ENCODE assay signal across 1 cellular context in the genomic region with DNA sequence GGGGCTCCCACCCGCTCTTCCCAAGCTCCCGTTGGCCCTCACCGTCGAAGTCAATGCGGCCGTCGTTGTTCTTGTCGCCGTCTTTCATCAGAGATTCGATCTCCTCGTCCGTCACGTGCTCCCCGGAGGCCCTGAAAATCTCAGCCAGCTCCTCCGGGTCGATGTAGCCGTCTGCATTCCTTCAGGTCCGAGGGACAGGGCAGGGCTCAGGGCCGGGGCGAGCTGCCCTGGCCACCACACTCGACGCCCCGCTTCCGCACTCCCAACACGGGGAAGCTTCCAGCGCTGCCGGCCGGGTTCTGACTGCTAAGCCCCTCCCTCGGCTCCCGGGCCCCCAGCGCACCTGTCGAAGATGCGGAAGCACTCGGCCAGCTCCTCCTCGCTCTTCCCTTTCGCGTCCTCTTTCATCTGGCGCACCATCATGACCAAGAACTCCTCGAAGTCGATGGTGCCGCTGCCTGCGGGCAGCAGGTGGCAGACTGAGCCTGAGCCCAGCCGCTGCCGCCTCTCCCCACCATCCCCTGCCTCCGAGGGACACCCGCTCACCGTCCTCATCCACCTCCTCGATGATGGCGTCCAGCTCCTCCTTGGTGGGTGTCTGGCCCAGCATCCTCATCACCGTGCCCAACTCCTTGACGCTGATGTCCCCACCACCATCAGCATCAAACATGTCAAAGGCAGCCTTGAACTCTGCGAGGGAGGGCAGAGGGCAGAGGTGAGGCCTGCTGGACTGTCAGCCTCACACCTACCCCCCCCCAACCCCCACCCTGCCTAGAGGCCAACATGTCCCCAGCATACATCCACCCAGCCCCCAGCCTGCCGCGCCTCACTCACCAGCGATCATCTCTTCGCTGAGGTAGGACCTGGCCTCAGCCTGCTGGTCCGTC.
TF ChIP-seq lines count a peak whose summit lies in the region.

No MANE protein-coding gene starts in this region.

TF ChIP-seq in HepG2, 621 proteins besides CTCF, POLR2A, EP300 and RAD21 (continued from another document and continues in another):
- no peak for TF ChIP-seq ZFYVE20 (CRISPR knock-in tag; IDR thresholded peaks at IDR 0.05; ENCODE audit: borderline replicate concordance, low read depth)
- 0 out of 2 replicates have a peak, but pooled peaks have one; percentile 38 for TF ChIP-seq ZNF589 (CRISPR knock-in tag; conservative IDR thresholded peaks at IDR 0.05)
- 0 out of 2 replicates have a peak, but pooled peaks have one; percentile 83 for TF ChIP-seq BORCS8-MEF2B (CRISPR knock-in tag; IDR thresholded peaks at IDR 0.05)
- peak; percentile 75 for TF ChIP-seq XRCC5 (optimal IDR thresholded peaks at IDR 0.05; ENCODE audit: low read length)
- TF ChIP-seq ZNF646 (CRISPR knock-in tag; IDR thresholded peaks at IDR 0.05): no peak
- TF ChIP-seq, protein P1, sequence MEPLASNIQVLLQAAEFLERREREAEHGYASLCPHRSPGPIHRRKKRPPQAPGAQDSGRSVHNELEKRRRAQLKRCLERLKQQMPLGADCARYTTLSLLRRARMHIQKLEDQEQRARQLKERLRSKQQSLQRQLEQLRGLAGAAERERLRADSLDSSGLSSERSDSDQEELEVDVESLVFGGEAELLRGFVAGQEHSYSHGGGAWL (CRISPR knock-in tag; IDR thresholded peaks at IDR 0.05): peak; percentile 27; the same call in 1 of the 2 replicates
- 0 out of 2 replicates have a peak, but pooled peaks have one; percentile 15 for TF ChIP-seq HMGXB3 (CRISPR knock-in tag; IDR thresholded peaks at IDR 0.05; ENCODE audit: borderline replicate concordance)
- TF ChIP-seq, protein P2, sequence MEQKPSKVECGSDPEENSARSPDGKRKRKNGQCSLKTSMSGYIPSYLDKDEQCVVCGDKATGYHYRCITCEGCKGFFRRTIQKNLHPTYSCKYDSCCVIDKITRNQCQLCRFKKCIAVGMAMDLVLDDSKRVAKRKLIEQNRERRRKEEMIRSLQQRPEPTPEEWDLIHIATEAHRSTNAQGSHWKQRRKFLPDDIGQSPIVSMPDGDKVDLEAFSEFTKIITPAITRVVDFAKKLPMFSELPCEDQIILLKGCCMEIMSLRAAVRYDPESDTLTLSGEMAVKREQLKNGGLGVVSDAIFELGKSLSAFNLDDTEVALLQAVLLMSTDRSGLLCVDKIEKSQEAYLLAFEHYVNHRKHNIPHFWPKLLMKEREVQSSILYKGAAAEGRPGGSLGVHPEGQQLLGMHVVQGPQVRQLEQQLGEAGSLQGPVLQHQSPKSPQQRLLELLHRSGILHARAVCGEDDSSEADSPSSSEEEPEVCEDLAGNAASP (CRISPR knock-in tag; IDR thresholded peaks at IDR 0.05; ENCODE audit: borderline replicate concordance): peak; percentile 34; the same call in 1 of the 2 replicates
- TF ChIP-seq ZNF567 (CRISPR knock-in tag; IDR thresholded peaks at IDR 0.05; ENCODE audit: borderline replicate concordance): 0 out of 2 replicates have a peak, but pooled peaks have one; percentile 52
- no peak; the same call in 1 of the 2 replicates for TF ChIP-seq ZNF614 (CRISPR knock-in tag; IDR thresholded peaks at IDR 0.05; ENCODE audit: borderline replicate concordance)
- TF ChIP-seq ZNF792 (CRISPR knock-in tag; IDR thresholded peaks at IDR 0.05): 0 out of 2 replicates have a peak, but pooled peaks have one; percentile 52
- TF ChIP-seq NFKBIZ (CRISPR knock-in tag; IDR thresholded peaks at IDR 0.05): no peak
- 0 out of 2 replicates have a peak, but pooled peaks have one; percentile 38 for TF ChIP-seq ZKSCAN8 (CRISPR knock-in tag; IDR thresholded peaks at IDR 0.05; ENCODE audit: borderline replicate concordance)
- TF ChIP-seq ZNF768 (CRISPR knock-in tag; IDR thresholded peaks at IDR 0.05): peak; percentile 13; the same call in 1 of the 2 replicates
- peak; percentile 55; the same call in 1 of the 2 replicates for TF ChIP-seq ZNF891 (CRISPR knock-in tag; IDR thresholded peaks at IDR 0.05)
- no peak for TF ChIP-seq ZNF674 (CRISPR knock-in tag; IDR thresholded peaks at IDR 0.05; ENCODE audit: low read depth)
- TF ChIP-seq, protein P3, sequence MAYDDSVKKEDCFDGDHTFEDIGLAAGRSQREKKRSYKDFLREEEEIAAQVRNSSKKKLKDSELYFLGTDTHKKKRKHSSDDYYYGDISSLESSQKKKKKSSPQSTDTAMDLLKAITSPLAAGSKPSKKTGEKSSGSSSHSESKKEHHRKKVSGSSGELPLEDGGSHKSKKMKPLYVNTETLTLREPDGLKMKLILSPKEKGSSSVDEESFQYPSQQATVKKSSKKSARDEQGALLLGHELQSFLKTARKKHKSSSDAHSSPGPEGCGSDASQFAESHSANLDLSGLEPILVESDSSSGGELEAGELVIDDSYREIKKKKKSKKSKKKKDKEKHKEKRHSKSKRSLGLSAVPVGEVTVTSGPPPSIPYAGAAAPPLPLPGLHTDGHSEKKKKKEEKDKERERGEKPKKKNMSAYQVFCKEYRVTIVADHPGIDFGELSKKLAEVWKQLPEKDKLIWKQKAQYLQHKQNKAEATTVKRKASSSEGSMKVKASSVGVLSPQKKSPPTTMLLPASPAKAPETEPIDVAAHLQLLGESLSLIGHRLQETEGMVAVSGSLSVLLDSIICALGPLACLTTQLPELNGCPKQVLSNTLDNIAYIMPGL (CRISPR knock-in tag; IDR thresholded peaks at IDR 0.05; ENCODE audit: borderline replicate concordance in 1 of 2, low read depth in 1 of 2): peak in 1 of 2 experiments; percentile 90; a peak in 2 of 4 replicates
- TF ChIP-seq, protein P4, sequence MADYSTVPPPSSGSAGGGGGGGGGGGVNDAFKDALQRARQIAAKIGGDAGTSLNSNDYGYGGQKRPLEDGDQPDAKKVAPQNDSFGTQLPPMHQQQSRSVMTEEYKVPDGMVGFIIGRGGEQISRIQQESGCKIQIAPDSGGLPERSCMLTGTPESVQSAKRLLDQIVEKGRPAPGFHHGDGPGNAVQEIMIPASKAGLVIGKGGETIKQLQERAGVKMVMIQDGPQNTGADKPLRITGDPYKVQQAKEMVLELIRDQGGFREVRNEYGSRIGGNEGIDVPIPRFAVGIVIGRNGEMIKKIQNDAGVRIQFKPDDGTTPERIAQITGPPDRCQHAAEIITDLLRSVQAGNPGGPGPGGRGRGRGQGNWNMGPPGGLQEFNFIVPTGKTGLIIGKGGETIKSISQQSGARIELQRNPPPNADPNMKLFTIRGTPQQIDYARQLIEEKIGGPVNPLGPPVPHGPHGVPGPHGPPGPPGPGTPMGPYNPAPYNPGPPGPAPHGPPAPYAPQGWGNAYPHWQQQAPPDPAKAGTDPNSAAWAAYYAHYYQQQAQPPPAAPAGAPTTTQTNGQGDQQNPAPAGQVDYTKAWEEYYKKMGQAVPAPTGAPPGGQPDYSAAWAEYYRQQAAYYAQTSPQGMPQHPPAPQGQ (CRISPR knock-in tag; IDR thresholded peaks at IDR 0.05; ENCODE audit: borderline replicate concordance): peak; percentile 98; the same call in 1 of the 2 replicates
- peak; percentile 64; the same call in 1 of the 2 replicates for TF ChIP-seq YEATS2 (CRISPR knock-in tag; IDR thresholded peaks at IDR 0.05; ENCODE audit: borderline replicate concordance)
- TF ChIP-seq PRPF4 (IDR thresholded peaks at IDR 0.05; ENCODE audit: low read depth, low read length, poor library complexity, severe bottlenecking): peak; percentile 85
- TF ChIP-seq ETV6 (CRISPR knock-in tag; conservative IDR thresholded peaks at IDR 0.05): no peak
- TF ChIP-seq STAG1 (CRISPR knock-in tag; IDR thresholded peaks at IDR 0.05): peak; percentile 98
- 0 out of 2 replicates have a peak, but pooled peaks have one; percentile 13 for TF ChIP-seq ZNF292 (CRISPR knock-in tag; IDR thresholded peaks at IDR 0.05; ENCODE audit: borderline replicate concordance, low read depth)
- peak; percentile 62 for TF ChIP-seq ZNF777 (CRISPR knock-in tag; IDR thresholded peaks at IDR 0.05)
- 0 out of 2 replicates have a peak, but pooled peaks have one; percentile 55 for TF ChIP-seq ZNF331 (CRISPR knock-in tag; IDR thresholded peaks at IDR 0.05)
- 0 out of 2 replicates have a peak, but pooled peaks have one; percentile 55 for TF ChIP-seq THAP8 (CRISPR knock-in tag; IDR thresholded peaks at IDR 0.05; ENCODE audit: borderline replicate concordance)
- peak; percentile 59; the same call in 1 of the 2 replicates for TF ChIP-seq NR2C2 (CRISPR knock-in tag; IDR thresholded peaks at IDR 0.05; ENCODE audit: borderline replicate concordance)
- TF ChIP-seq GABPB1 (CRISPR knock-in tag; IDR thresholded peaks at IDR 0.05): peak; percentile 56; the same call in 1 of the 2 replicates
- TF ChIP-seq ZFP36L2 (CRISPR knock-in tag; IDR thresholded peaks at IDR 0.05): no peak
- TF ChIP-seq FOXA3 (CRISPR knock-in tag; IDR thresholded peaks at IDR 0.05): no peak
- 0 out of 2 replicates have a peak, but pooled peaks have one; percentile 64 for TF ChIP-seq ZNF619 (CRISPR knock-in tag; IDR thresholded peaks at IDR 0.05)
- TF ChIP-seq FOXK1 (CRISPR knock-in tag; IDR thresholded peaks at IDR 0.05; ENCODE audit: borderline replicate concordance, low read depth): peak; percentile 33; the same call in 1 of the 2 replicates
- TF ChIP-seq, protein P5, sequence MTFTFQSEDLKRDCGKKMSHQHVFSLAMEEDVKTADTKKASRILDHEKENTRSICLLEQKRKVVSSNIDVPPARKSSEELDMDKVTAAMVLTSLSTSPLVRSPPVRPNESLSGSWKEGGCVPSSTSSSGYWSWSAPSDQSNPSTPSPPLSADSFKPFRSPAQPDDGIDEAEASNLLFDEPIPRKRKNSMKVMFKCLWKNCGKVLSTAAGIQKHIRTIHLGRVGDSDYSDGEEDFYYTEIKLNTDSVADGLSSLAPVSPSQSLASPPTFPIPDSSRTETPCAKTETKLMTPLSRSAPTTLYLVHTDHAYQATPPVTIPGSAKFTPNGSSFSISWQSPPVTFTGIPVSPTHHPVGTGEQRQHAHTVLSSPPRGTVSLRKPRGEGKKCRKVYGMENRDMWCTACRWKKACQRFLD (CRISPR knock-in tag; IDR thresholded peaks at IDR 0.05; ENCODE audit: borderline replicate concordance): no peak
- peak; percentile 56; the same call in 1 of the 2 replicates for TF ChIP-seq SAP130 (CRISPR knock-in tag; IDR thresholded peaks at IDR 0.05; ENCODE audit: low read depth)
